In the genomic region with DNA sequence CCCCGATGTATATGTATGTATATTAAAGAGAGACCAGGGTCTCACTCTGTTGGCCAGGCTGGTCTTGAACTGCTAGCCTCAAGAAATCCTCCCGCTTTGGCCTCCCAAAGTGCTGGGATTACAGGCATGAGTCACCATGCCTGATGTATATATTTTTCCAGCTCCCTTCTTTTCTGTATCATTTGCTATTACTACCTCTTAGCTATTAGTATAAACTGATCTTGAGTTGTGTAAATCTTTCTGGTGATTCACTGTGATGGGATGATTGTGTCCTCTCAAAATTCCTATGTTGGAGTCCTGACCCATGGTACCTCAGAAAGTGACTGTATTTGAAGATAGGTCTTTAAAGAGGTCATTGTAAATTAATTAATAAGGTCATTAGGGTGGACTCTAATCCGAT, we compare ENCODE assay signal across 24 cellular contexts. TPM values are rescaled to one million over a fixed set of nuclear protein-coding genes. Genes with fewer than 3 reads are reported as not detected.
DNase-seq lines count a peak whose midpoint lies in the region; ATAC-seq and TF ChIP-seq lines count a peak whose summit lies in the region.
"Had no signal": no experiment of that assay in that cellular context is flagged by ENCODE, and none has a peak within 500 bp of the region (broad histone marks: within the 10 kb centered on the region; RNA-seq: fewer than 3 reads in every experiment).

No MANE protein-coding gene starts in this region.

- peak; percentile 11 for DNase-seq in HFFc6
- DNase-seq in RWPE2 (ENCODE audit: low spot score) = no peak
- peak; percentile 38 for DNase-seq in epithelial cell of esophagus (ENCODE audit: low read depth)
- DNase-seq in smooth muscle cell (lab: John Stamatoyannopoulos, UW; ENCODE audit: unreplicated experiment) = no peak
- DNase-seq in central memory CD4-positive, alpha-beta T cell = no peak
- DNase-seq in activated T-helper 2 cell treated with anti-CD3 and anti-CD28 coated beads, Interferon-gamma antibody, Interleukin-2, Interleukin-4, amounts not matched to agents 10 μg/mL and 5 μg/mL and 100 μg/mL, durations not matched to agents 14 hours and 24 hours and 36 hours (ENCODE audit: low spot score) = no peak
- DNase-seq in activated CD8-positive, alpha-beta memory T cell treated with anti-CD3 and anti-CD28 coated beads for 24 hours = no peak
- DNase-seq: activated CD4-positive, CD25-positive, alpha-beta regulatory T cell treated with anti-CD3 and anti-CD28 coated beads, Interleukin-2, amount 50 U/mL, for 72 hours; activated gamma-delta T cell treated with Interleukin-2 at 50 U/mL for 16 hours; activated T-cell treated with anti-CD3 and anti-CD28 coated beads, Interleukin-2, amount 50 U/mL, for 1 hour; AML-193; CD4-positive, alpha-beta memory T cell; effector memory CD8-positive, alpha-beta T cell; GDM1; NCI-H1417; NCI-H2081; NCI-H345; NCI-H82; SHP77; transverse colon had no signal

- no peak overlapping the region for H2AFZ ChIP-seq in smooth muscle cell (ENCODE audit: low read depth)

- H3K4me2 ChIP-seq in smooth muscle cell = no peak overlapping the region

- intact Hi-C loops in activated T-helper 2 cell treated with anti-CD3 and anti-CD28 coated beads, Interferon-gamma antibody, Interleukin-2, Interleukin-4, amounts not matched to agents 10 μg/mL and 5 μg/mL and 100 μg/mL, durations not matched to agents 14 hours and 24 hours and 36 hours (cut with micrococcal nuclease) = no loop called here

- no peaks in the 10 kb centered on the region for H4K20me1 ChIP-seq in smooth muscle cell (ENCODE audit: low read depth)

- no peaks in the 10 kb centered on the region for H3K27me3 ChIP-seq in RWPE2 (ENCODE audit: insufficient read depth, poor library complexity, severe bottlenecking)
- no peaks in the 10 kb centered on the region for H3K27me3 ChIP-seq in smooth muscle cell (ENCODE audit: low read depth)
- H3K27me3 ChIP-seq: transverse colon had no signal

- no peaks in the 10 kb centered on the region for H3K79me2 ChIP-seq in smooth muscle cell (ENCODE audit: low read depth)

- H3K9me3 ChIP-seq in RWPE2 (ENCODE audit: severe bottlenecking) = no peaks in the 10 kb centered on the region
- H3K9me3 ChIP-seq in smooth muscle cell (replicated peaks; ENCODE audit: low read depth) = no peaks in the 10 kb centered on the region
- H3K9me3 ChIP-seq: transverse colon had no signal

- WGBS in smooth muscle cell (ENCODE audit: low lambda C conversion rate) = 64% methylated on average over 3 of the region's 3 CpGs

- H3K27ac ChIP-seq in RWPE2 (ENCODE audit: poor library complexity, severe bottlenecking) = peak overlapping the region; percentile 86
- H3K27ac ChIP-seq in smooth muscle cell (ENCODE audit: low read depth) = peak overlapping the region; percentile 59
- H3K27ac ChIP-seq: coronary artery, transverse colon had no signal

- no peak overlapping the region for H3K4me3 Mint-ChIP-seq in HFFc6
- H3K4me3 Mint-ChIP-seq in activated T-helper 2 cell treated with anti-CD3 and anti-CD28 coated beads, Interferon-gamma antibody, Interleukin-2, Interleukin-4, amounts not matched to agents 10 μg/mL and 5 μg/mL and 100 μg/mL, durations not matched to agents 14 hours and 24 hours and 36 hours (ENCODE audit: low read depth) = no peak overlapping the region
- H3K4me3 Mint-ChIP-seq: brain; CD4-positive, alpha-beta memory T cell; effector memory CD8-positive, alpha-beta T cell had no signal

- peak overlapping the region; percentile 26 for H3K9ac ChIP-seq in smooth muscle cell (ENCODE audit: low read depth)

- 0 out of 2 replicates have a peak, but pooled peaks cover 2% of the 10 kb centered on the region for H3K27me3 Mint-ChIP-seq in HFFc6 (ENCODE audit: insufficient read depth)
- no peaks in the 10 kb centered on the region for H3K27me3 Mint-ChIP-seq in activated T-helper 2 cell treated with anti-CD3 and anti-CD28 coated beads, Interferon-gamma antibody, Interleukin-2, Interleukin-4, amounts not matched to agents 10 μg/mL and 5 μg/mL and 100 μg/mL, durations not matched to agents 14 hours and 24 hours and 36 hours (ENCODE audit: low read depth)
- H3K27me3 Mint-ChIP-seq: brain; CD4-positive, alpha-beta memory T cell; effector memory CD8-positive, alpha-beta T cell; progenitor cell of endocrine pancreas had no signal

- ATAC-seq in RWPE2 (ENCODE audit: low read depth) = peak; percentile 25; the same call in 1 of the 3 replicates
- ATAC-seq: effector memory CD8-positive, alpha-beta T cell had no signal

- H3K4me3 ChIP-seq in RWPE2 (ENCODE audit: severe bottlenecking) (no peak overlapping the region), epithelial cell of esophagus (ENCODE audit: low read length) (no peak overlapping the region), smooth muscle cell (no peak overlapping the region)
- H3K4me3 ChIP-seq: coronary artery, lung, transverse colon had no signal

- H3K36me3 ChIP-seq in RWPE2 (ENCODE audit: low read depth) (peaks cover 5% of the 10 kb centered on the region; the same call in 1 of the 2 replicates), smooth muscle cell (ENCODE audit: low read depth) (no peaks in the 10 kb centered on the region)
- H3K36me3 ChIP-seq: transverse colon had no signal

- no peaks in the 10 kb centered on the region for H3K36me3 Mint-ChIP-seq in HFFc6 (ENCODE audit: low read depth)
- peaks cover 10% of the 10 kb centered on the region for H3K36me3 Mint-ChIP-seq in activated T-helper 2 cell treated with anti-CD3 and anti-CD28 coated beads, Interferon-gamma antibody, Interleukin-2, Interleukin-4, amounts not matched to agents 10 μg/mL and 5 μg/mL and 100 μg/mL, durations not matched to agents 14 hours and 24 hours and 36 hours (ENCODE audit: low read depth)

- no peaks in the 10 kb centered on the region for H3K9me3 Mint-ChIP-seq in HFFc6
- no peaks in the 10 kb centered on the region for H3K9me3 Mint-ChIP-seq in activated T-helper 2 cell treated with anti-CD3 and anti-CD28 coated beads, Interferon-gamma antibody, Interleukin-2, Interleukin-4, amounts not matched to agents 10 μg/mL and 5 μg/mL and 100 μg/mL, durations not matched to agents 14 hours and 24 hours and 36 hours
- H3K9me3 Mint-ChIP-seq: CD4-positive, alpha-beta memory T cell; effector memory CD8-positive, alpha-beta T cell had no signal

- peaks cover 19% of the 10 kb centered on the region for H3K4me1 Mint-ChIP-seq in HFFc6 (ENCODE audit: low read depth)
- H3K4me1 Mint-ChIP-seq in activated T-helper 2 cell treated with anti-CD3 and anti-CD28 coated beads, Interferon-gamma antibody, Interleukin-2, Interleukin-4, amounts not matched to agents 10 μg/mL and 5 μg/mL and 100 μg/mL, durations not matched to agents 14 hours and 24 hours and 36 hours (ENCODE audit: low read depth) = no peaks in the 10 kb centered on the region
- H3K4me1 Mint-ChIP-seq: brain; CD4-positive, alpha-beta memory T cell had no signal

- TF ChIP-seq CTCF in HFFc6 (IDR thresholded peaks at IDR 0.05) = no peak
- no peak for TF ChIP-seq CTCF in RWPE2 (IDR thresholded peaks at IDR 0.05; ENCODE audit: poor library complexity, severe bottlenecking)
- no peak for TF ChIP-seq CTCF in epithelial cell of esophagus (IDR thresholded peaks at IDR 0.05; ENCODE audit: insufficient read depth, low read depth, low read length, missing control alignments)
- TF ChIP-seq CTCF in smooth muscle cell (IDR thresholded peaks at IDR 0.05; ENCODE audit: borderline replicate concordance, insufficient read depth, poor library complexity, severe bottlenecking) = no peak

- H3K4me1 ChIP-seq in RWPE2 (ENCODE audit: insufficient read depth, poor library complexity, severe bottlenecking) = peaks cover 18% of the 10 kb centered on the region
- H3K4me1 ChIP-seq in smooth muscle cell (ENCODE audit: low read depth) = no peaks in the 10 kb centered on the region
- H3K4me1 ChIP-seq: transverse colon had no signal

- no peaks in the 10 kb centered on the region for H3F3A ChIP-seq in smooth muscle cell (ENCODE audit: low read depth)

- H3K27ac Mint-ChIP-seq in HFFc6 = peak overlapping the region; percentile 98
- no peak overlapping the region for H3K27ac Mint-ChIP-seq in activated T-helper 2 cell treated with anti-CD3 and anti-CD28 coated beads, Interferon-gamma antibody, Interleukin-2, Interleukin-4, amounts not matched to agents 10 μg/mL and 5 μg/mL and 100 μg/mL, durations not matched to agents 14 hours and 24 hours and 36 hours
- H3K27ac Mint-ChIP-seq: brain; CD4-positive, alpha-beta memory T cell; effector memory CD8-positive, alpha-beta T cell; progenitor cell of endocrine pancreas had no signal

RNA-seq across cellular contexts. Expression of gene HPRT1, which starts 53.1 kb away (rescaled TPM):
- total RNA-seq in HFFc6 (2021; fragmentation: NEBNext Ultra II Directional; extraction: Animal tissue kit (Norgen Biotek cat#: 25700)) = 10 to 100 TPM; 42.0 to 51.8 (median 49.6) TPM
- 4.2 and 12.6 TPM in 2 replicates for total RNA-seq in smooth muscle cell
- polyA plus RNA-seq in smooth muscle cell = 16.2 and 21.1 TPM in 2 replicates
- 118 and 129 TPM in 2 replicates for total RNA-seq in activated T-helper 2 cell treated with anti-CD3 and anti-CD28 coated beads, Interferon-gamma antibody, Interleukin-2, Interleukin-4, amounts not matched to agents 10 μg/mL and 5 μg/mL and 100 μg/mL, durations not matched to agents 14 hours and 24 hours and 36 hours

Comparison
In these comparisons a context has a peak if more than half of its experiments do, and no peak if none do; other contexts are left out.
1. DNase-seq: peak in HFFc6 (single experiment) and epithelial cell of esophagus (single experiment); none in RWPE2 (single experiment), smooth muscle cell (single experiment), central memory CD4-positive, alpha-beta T cell (single experiment), activated T-helper 2 cell treated with anti-CD3 and anti-CD28 coated beads, Interferon-gamma antibody, Interleukin-2, Interleukin-4, amounts not matched to agents 10 μg/mL and 5 μg/mL and 100 μg/mL, durations not matched to agents 14 hours and 24 hours and 36 hours (single experiment) and activated CD8-positive, alpha-beta memory T cell treated with anti-CD3 and anti-CD28 coated beads for 24 hours (single experiment).